Comparison of ENCODE assay signal across 2 cellular contexts in genomic region chr4:58940167-58940566, GRCh38.
TF ChIP-seq lines count a peak whose summit lies in the region.

No MANE protein-coding gene starts in this region.

TF ChIP-seq in H1, 55 proteins besides CTCF, POLR2A, EP300 and RAD21 (continued from another document):
- TF ChIP-seq CHD7 (IDR thresholded peaks at IDR 0.05; ENCODE audit: insufficient replicate concordance, low read length) (no peak), POU5F1 (IDR thresholded peaks at IDR 0.05; ENCODE audit: low read depth, low read length) (no peak), CBX8 (IDR thresholded peaks at IDR 0.05; ENCODE audit: borderline replicate concordance, low read depth, low read length) (no peak), JUND (IDR thresholded peaks at IDR 0.05; ENCODE audit: low read length) (no peak), USF2 (IDR thresholded peaks at IDR 0.05; ENCODE audit: low read length) (no peak), YY1 (IDR thresholded peaks at IDR 0.05; ENCODE audit: low read depth, low read length) (no peak), KDM5A (IDR thresholded peaks at IDR 0.05; ENCODE audit: low read length) (no peak), BCL11A (IDR thresholded peaks at IDR 0.05; ENCODE audit: low read depth in 2 of 2, low read length in 2 of 2) (no peak), SIRT6 (IDR thresholded peaks at IDR 0.05; ENCODE audit: low read length) (no peak), RFX5 (IDR thresholded peaks at IDR 0.05; ENCODE audit: borderline replicate concordance, low read depth, low read length) (no peak), CHD2 (IDR thresholded peaks at IDR 0.05; ENCODE audit: low read length) (no peak)

TF ChIP-seq in HEK293T, 16 proteins besides CTCF, POLR2A, EP300 and RAD21 (continued from another document):
- TF ChIP-seq PKNOX1 (IDR thresholded peaks at IDR 0.05), result no peak
